16 cellular contexts compared by ENCODE assay signal in genomic region chr11:108511851-108512474, GRCh38. TPM values are rescaled to one million over a fixed set of nuclear protein-coding genes. Genes with fewer than 3 reads are reported as not detected.
DNase-seq lines count a peak whose midpoint lies in the region; ATAC-seq, FAIRE-seq and TF ChIP-seq lines count a peak whose summit lies in the region.
"Had no signal": no experiment of that assay in that cellular context is flagged by ENCODE, and none has a peak within 500 bp of the region (broad histone marks: within the 10 kb centered on the region; RNA-seq: fewer than 3 reads in every experiment).

No MANE protein-coding gene starts in this region.

- in situ Hi-C loops in HepG2 (cut with HindIII; ENCODE audit: extremely low pct_ligation_motif_present, low pct_unique_long_range_greater_than_20kb): no loop called here
- in situ Hi-C loops in astrocyte of the cerebellum (cut with HindIII; ENCODE audit: low sequenced_read_pairs): no loop called here

- no peak for TF ChIP-seq EP300 in HepG2 (IDR thresholded peaks at IDR 0.05; ENCODE audit: low read depth in 2 of 2, low read length in 2 of 2)
- TF ChIP-seq EP300 in HepG2 (CRISPR knock-in tag; IDR thresholded peaks at IDR 0.05; ENCODE audit: borderline replicate concordance): no peak

- TF ChIP-seq POLR2A in HepG2 (IDR thresholded peaks at IDR 0.05; ENCODE audit: insufficient read depth in 1 of 2, low read depth in 2 of 2, low read length in 2 of 2) (no peak), right lobe of liver (IDR thresholded peaks at IDR 0.05) (no peak)

- H3K4me1 ChIP-seq in HepG2 (ENCODE audit: insufficient read depth, low read length) (no peaks in the 10 kb centered on the region), right lobe of liver (no peaks in the 10 kb centered on the region), foreskin keratinocyte (peaks cover 28% of the 10 kb centered on the region), Karpas-422 (ENCODE audit: low read length) (no peaks in the 10 kb centered on the region)

- intact Hi-C loops in HepG2 (cut with micrococcal nuclease; ENCODE audit: unreplicated experiment) (no loop called here), right lobe of liver (cut with DNase I) (no loop called here)

- no peak for DNase-seq in HepG2 (ENCODE audit: low spot score)
- no peak for DNase-seq in right lobe of liver
- DNase-seq in astrocyte of the cerebellum (ENCODE audit: low read depth): peak; percentile 73
- peak; percentile 95 to 99 for DNase-seq in foreskin keratinocyte
- DNase-seq in T-helper 9 cell: no peak
- DNase-seq in NCI-H2227 treated with DMSO at 0.1 percent for 48 hours (lab: John Stamatoyannopoulos, UW): no peak
- no peak for DNase-seq in Karpas-422
- DNase-seq in activated CD4-positive, alpha-beta T cell treated with anti-CD3 and anti-CD28 coated beads for 1 hour: no peak
- DNase-seq: activated CD8-positive, alpha-beta memory T cell treated with anti-CD3 and anti-CD28 coated beads, Interleukin-2, amount 10 ng/mL, durations not matched to agents 7 days and 5 days; activated naive CD4-positive, alpha-beta T cell treated with Interleukin-2 at 50 U/mL for 16 hours; H9; stimulated activated CD4-positive, alpha-beta T cell treated with anti-CD3 and anti-CD28 coated beads, Interleukin-4, amount 100 ng/mL, for 4 hours had no signal

- no peak for TF ChIP-seq RAD21 in HepG2 (CRISPR knock-in tag; IDR thresholded peaks at IDR 0.05)

- no peaks in the 10 kb centered on the region for H3K9me2 ChIP-seq in Karpas-422 (replicated peaks; ENCODE audit: insufficient read depth, low read length)

- H3K9me3 ChIP-seq in HepG2 (ENCODE audit: low read length): no peaks in the 10 kb centered on the region
- no peaks in the 10 kb centered on the region for H3K9me3 ChIP-seq in right lobe of liver
- no peaks in the 10 kb centered on the region for H3K9me3 ChIP-seq in Karpas-422 (ENCODE audit: low read length)

- H4K20me1 ChIP-seq in HepG2 (ENCODE audit: insufficient read depth, low read length): no peaks in the 10 kb centered on the region
- H4K20me1 ChIP-seq in Karpas-422 (ENCODE audit: insufficient read depth, low read depth, low read length): no peaks in the 10 kb centered on the region

- no peaks in the 10 kb centered on the region for H3K27me3 ChIP-seq in HepG2 (ENCODE audit: control insufficient read depth in 1 of 2, insufficient read depth in 2 of 2, low read length in 2 of 2)
- no peaks in the 10 kb centered on the region for H3K27me3 ChIP-seq in right lobe of liver
- no peaks in the 10 kb centered on the region for H3K27me3 ChIP-seq in foreskin keratinocyte
- no peaks in the 10 kb centered on the region for H3K27me3 ChIP-seq in Karpas-422 (ENCODE audit: low read length)

- H3K27ac ChIP-seq in HepG2 (ENCODE audit: extremely low read length, insufficient read depth, low read length) (no peak overlapping the region), right lobe of liver (no peak overlapping the region), foreskin keratinocyte (peak overlapping the region; percentile 36), Karpas-422 (ENCODE audit: low read length) (no peak overlapping the region)

- H2AFZ ChIP-seq in HepG2 (ENCODE audit: low read length) (no peak overlapping the region), Karpas-422 (ENCODE audit: low read length) (no peak overlapping the region)

- H3K4me3 ChIP-seq in HepG2 (replicated peaks in 1 of 3; ENCODE audit: insufficient read depth in 1 of 3, low read depth in 2 of 3, low read length in 3 of 3) (no peak overlapping the region), right lobe of liver (no peak overlapping the region), astrocyte of the cerebellum (ENCODE audit: low read depth, low read length) (no peak overlapping the region), Karpas-422 (ENCODE audit: low read length) (no peak overlapping the region)

- FAIRE-seq in HepG2 (lab: Jason Lieb, UNC): no peak
- FAIRE-seq: A204.1, endometrium had no signal

- H3K9ac ChIP-seq in HepG2 (ENCODE audit: insufficient read depth, low read depth, low read length) (no peak overlapping the region), Karpas-422 (ENCODE audit: low read length) (no peak overlapping the region)

- no peak overlapping the region for H3K4me2 ChIP-seq in HepG2 (ENCODE audit: low read depth, low read length)
- H3K4me2 ChIP-seq in Karpas-422 (ENCODE audit: low read depth, low read length, poor library complexity, severe bottlenecking): no peak overlapping the region

- no peaks in the 10 kb centered on the region for H3K79me2 ChIP-seq in HepG2 (ENCODE audit: insufficient read depth, low read length)
- no peaks in the 10 kb centered on the region for H3K79me2 ChIP-seq in Karpas-422 (ENCODE audit: low read length)

- 62% methylated on average over 2 of the region's 2 CpGs for WGBS in HepG2 (ENCODE audit: low lambda C conversion rate)
- 94% methylated on average over 2 of the region's 2 CpGs for WGBS in right lobe of liver (ENCODE audit: insufficient coverage, low coverage, low lambda C conversion rate, missing lambda C conversion rate)

- CTCF ChIA-PET in HepG2 (lab: Yijun Ruan, JAX; ENCODE audit: low intra/inter-chr PET ratio, low total read pairs): no interaction called here

- POLR2A ChIA-PET in HepG2 (lab: Yijun Ruan, JAX): no interaction called here

- H3K36me3 ChIP-seq in HepG2 (replicated peaks in 1 of 2; ENCODE audit: control insufficient read depth in 1 of 2, insufficient read depth in 2 of 2, low read length in 2 of 2): no peaks in the 10 kb centered on the region
- peaks cover 0 to 14% (median 7%) of the 10 kb centered on the region in 4 donors for H3K36me3 ChIP-seq in right lobe of liver
- no peaks in the 10 kb centered on the region for H3K36me3 ChIP-seq in Karpas-422 (ENCODE audit: insufficient read depth, low read length)

- no TSS peak for BruUV-seq in HepG2 (replicated peaks; lab: Mats Ljungman, UMichigan)

- ATAC-seq in HepG2 (no peak), right lobe of liver (no peak), foreskin keratinocyte (peak; percentile 97)
- ATAC-seq: activated CD8-positive, alpha-beta memory T cell treated with anti-CD3 and anti-CD28 coated beads, Interleukin-2, amount 10 ng/mL, durations not matched to agents 7 days and 5 days; sciatic nerve; WTC11 had no signal

- TF ChIP-seq CTCF in HepG2 (CRISPR knock-in tag; IDR thresholded peaks at IDR 0.05) (no peak), right lobe of liver (IDR thresholded peaks at IDR 0.05) (no peak), astrocyte of the cerebellum (IDR thresholded peaks at IDR 0.05; ENCODE audit: low read depth, low read length, missing control alignments) (no peak), foreskin keratinocyte (conservative IDR thresholded peaks at IDR 0.05) (no peak)

RNA-seq across cellular contexts. Expression of gene POGLUT3, which starts 13.8 kb away (rescaled TPM):
- total RNA-seq in HepG2 (2016; rRNA removed; fragmentation: Illumina TruSeq; extraction: Trizol) (17.2 and 22.0 TPM in 2 replicates), right lobe of liver (10 to 100 TPM in 2 of 6 experiments, 1 to 10 TPM in 4; 5.5 to 11.8 (median 9.9) TPM), foreskin keratinocyte (13.3 and 13.5 TPM in 2 replicates)
- 2.9 and 3.7 TPM in 2 replicates for total RNA-seq in HepG2 (2016; cell fraction: cytosol; rRNA removed; fragmentation: Illumina TruSeq; extraction: Trizol; ENCODE audit: low read depth)
- total RNA-seq in HepG2 (2016; cell fraction: insoluble cytoplasmic fraction; rRNA removed; fragmentation: Illumina TruSeq; extraction: Trizol): 18.6 and 23.8 TPM in 2 replicates
- total RNA-seq in HepG2 (2016; cell fraction: membrane; rRNA removed; fragmentation: Illumina TruSeq; extraction: Trizol): 12.5 and 14.6 TPM in 2 replicates
- total RNA-seq in HepG2 (2016; cell fraction: nucleus; rRNA removed; fragmentation: Illumina TruSeq; extraction: Trizol): 18.6 and 23.0 TPM in 2 replicates
- polyA plus RNA-seq in HepG2 (2011; rRNA removed) (10.6 and 14.3 TPM in 2 replicates), foreskin keratinocyte (4.7 and 6.4 TPM in 2 replicates)
- 7.3 and 9.8 TPM in 2 replicates for polyA plus RNA-seq in HepG2 (2011; cell fraction: cytosol; rRNA removed)
- 1.9 and 2.8 TPM in 2 replicates for polyA plus RNA-seq in HepG2 (2011; cell fraction: nucleus; rRNA removed)
- 9.0 and 13.4 TPM in 2 replicates for polyA plus RNA-seq in HepG2 (2012)
- polyA plus RNA-seq in HepG2 (2016; cell fraction: cytosol; fragmentation: Illumina TruSeq; extraction: Trizol; ENCODE audit: low read depth): 1.9 and 2.7 TPM in 2 replicates
- 16.9 and 18.2 TPM in 2 replicates for polyA plus RNA-seq in HepG2 (2016; cell fraction: insoluble cytoplasmic fraction; fragmentation: Illumina TruSeq; extraction: Trizol; ENCODE audit: low read depth)
- polyA plus RNA-seq in HepG2 (2016; cell fraction: membrane; fragmentation: Illumina TruSeq; extraction: Trizol; ENCODE audit: low read depth): 7.9 and 8.3 TPM in 2 replicates
- polyA plus RNA-seq in HepG2 (2016; cell fraction: nucleus; fragmentation: Illumina TruSeq; extraction: Trizol; ENCODE audit: insufficient read depth, low read depth): 25.5 and 25.9 TPM in 2 replicates
- polyA minus RNA-seq in HepG2 (2011; rRNA and poly(A)+ RNA removed; ENCODE audit: low replicate concordance): 5.5 and 12.8 TPM in 2 replicates
- polyA minus RNA-seq in HepG2 (2011; cell fraction: cytosol; rRNA and poly(A)+ RNA removed): 16.4 and 19.7 TPM in 2 replicates
- polyA minus RNA-seq in HepG2 (2011; cell fraction: nucleus; rRNA and poly(A)+ RNA removed): 5.7 and 6.2 TPM in 2 replicates
- 17.2 and 33.4 TPM in 2 replicates for total RNA-seq in Karpas-422 (2014; rRNA removed; shearing (Covaris generic); ENCODE audit: low replicate concordance)

RNA-seq across cellular contexts. Expression of gene C11orf65, which starts 44.6 kb away (rescaled TPM):
- total RNA-seq in HepG2 (2016; rRNA removed; fragmentation: Illumina TruSeq; extraction: Trizol): 0.34 and 0.42 TPM in 2 replicates
- 0.30 TPM in 1 of 2 replicates, not detected in the other for total RNA-seq in HepG2 (2016; cell fraction: cytosol; rRNA removed; fragmentation: Illumina TruSeq; extraction: Trizol; ENCODE audit: low read depth)
- total RNA-seq in HepG2 (2016; cell fraction: insoluble cytoplasmic fraction; rRNA removed; fragmentation: Illumina TruSeq; extraction: Trizol): 0.24 and 0.35 TPM in 2 replicates
- total RNA-seq in HepG2 (2016; cell fraction: membrane; rRNA removed; fragmentation: Illumina TruSeq; extraction: Trizol): 0.31 TPM in 1 of 2 replicates, not detected in the other
- 0.38 and 0.47 TPM in 2 replicates for total RNA-seq in HepG2 (2016; cell fraction: nucleus; rRNA removed; fragmentation: Illumina TruSeq; extraction: Trizol)
- polyA plus RNA-seq in HepG2 (2011; rRNA removed): 0.38 TPM in 1 of 2 replicates, not detected in the other
- 0.14 TPM in 1 of 2 replicates, not detected in the other for polyA plus RNA-seq in HepG2 (2011; cell fraction: cytosol; rRNA removed)
- 0.21 TPM in 1 of 2 replicates, not detected in the other for polyA plus RNA-seq in HepG2 (2011; cell fraction: nucleus; rRNA removed)
- polyA plus RNA-seq in HepG2 (2012): 0.23 and 0.91 TPM in 2 replicates
- not detected in 2 replicates for polyA plus RNA-seq in HepG2 (2016; cell fraction: cytosol; fragmentation: Illumina TruSeq; extraction: Trizol; ENCODE audit: low read depth)
- 0.42 TPM in 1 of 2 replicates, not detected in the other for polyA plus RNA-seq in HepG2 (2016; cell fraction: insoluble cytoplasmic fraction; fragmentation: Illumina TruSeq; extraction: Trizol; ENCODE audit: low read depth)
- polyA plus RNA-seq in HepG2 (2016; cell fraction: membrane; fragmentation: Illumina TruSeq; extraction: Trizol; ENCODE audit: low read depth): not detected in 2 replicates
- not detected in 2 replicates for polyA plus RNA-seq in HepG2 (2016; cell fraction: nucleus; fragmentation: Illumina TruSeq; extraction: Trizol; ENCODE audit: insufficient read depth, low read depth)
- polyA minus RNA-seq in HepG2 (2011; rRNA and poly(A)+ RNA removed; ENCODE audit: low replicate concordance): 0.07 TPM in 1 of 2 replicates, not detected in the other
- not detected in 2 replicates for polyA minus RNA-seq in HepG2 (2011; cell fraction: cytosol; rRNA and poly(A)+ RNA removed)
- 0.62 and 2.7 TPM in 2 replicates for polyA minus RNA-seq in HepG2 (2011; cell fraction: nucleus; rRNA and poly(A)+ RNA removed)
- total RNA-seq in right lobe of liver: under 1 TPM; 0.18 to 0.88 (median 0.58) TPM
- total RNA-seq in foreskin keratinocyte: 0.31 and 0.95 TPM in 2 replicates
- polyA plus RNA-seq in foreskin keratinocyte: 0.59 and 0.71 TPM in 2 replicates
- total RNA-seq in Karpas-422 (2014; rRNA removed; shearing (Covaris generic); ENCODE audit: low replicate concordance): 2.3 and 7.2 TPM in 2 replicates

Comparison
In these comparisons a context has a peak if more than half of its experiments do, and no peak if none do; other contexts are left out.
1. DNase-seq: peak in astrocyte of the cerebellum (single experiment) and foreskin keratinocyte (2 of 2); none in HepG2 (single experiment), right lobe of liver (0 of 3), T-helper 9 cell (single experiment), NCI-H2227 treated with DMSO at 0.1 percent for 48 hours (single experiment), Karpas-422 (single experiment) and activated CD4-positive, alpha-beta T cell treated with anti-CD3 and anti-CD28 coated beads for 1 hour (single experiment).